In the genomic region with DNA sequence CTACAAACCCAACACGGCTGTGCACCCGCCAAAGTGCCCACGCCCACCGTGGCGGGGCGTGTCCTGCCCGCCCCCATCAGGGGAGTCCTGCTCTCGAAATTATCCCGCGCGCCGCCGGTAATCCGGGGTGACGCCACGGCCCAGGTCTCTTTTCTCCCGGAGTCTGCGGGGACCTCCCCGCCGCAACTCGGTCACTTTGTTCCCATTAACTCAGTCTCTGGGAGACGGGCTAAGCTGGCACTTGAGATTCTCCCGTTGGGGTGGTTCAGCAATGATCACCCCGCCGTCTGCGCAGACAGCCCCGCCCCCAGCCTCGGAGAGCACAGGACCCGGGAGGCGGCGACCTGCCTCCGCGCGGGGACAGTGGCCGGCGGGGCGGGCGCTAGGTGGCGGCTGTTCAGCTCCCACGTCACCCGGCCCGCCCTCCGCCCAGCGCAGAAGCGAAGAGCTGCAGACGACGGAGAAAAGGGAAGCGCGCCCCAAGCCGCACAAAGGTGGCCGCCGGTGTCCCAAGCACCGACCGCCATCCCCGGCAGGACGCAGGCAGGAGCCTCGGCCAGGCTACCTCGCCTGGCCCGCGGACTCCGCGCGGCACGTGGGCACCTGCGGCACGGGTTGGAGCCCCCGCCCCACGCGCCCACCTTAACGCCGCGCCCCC, we compare ENCODE assay signal across 8 cellular contexts. TPM values are rescaled to one million over a fixed set of nuclear protein-coding genes. Genes with fewer than 3 reads are reported as not detected.
DNase-seq lines count a peak whose midpoint lies in the region; ATAC-seq and TF ChIP-seq lines count a peak whose summit lies in the region.

No MANE protein-coding gene starts in this region.

- 0 to 1% methylated on average over 42 to 72 of the region's 72 CpGs for WGBS in endodermal cell (ENCODE audit: insufficient coverage in 1 of 2, insufficient read length in 1 of 2), 2 experiments

- no peaks in the 10 kb centered on the region for H3K36me3 Mint-ChIP-seq in endodermal cell (ENCODE audit: low read depth)

- H3K4me3 Mint-ChIP-seq in endodermal cell: peak overlapping the region; percentile 65

- H3K36me3 ChIP-seq in endodermal cell (ENCODE audit: control insufficient read depth, insufficient read depth, low read length): no peaks in the 10 kb centered on the region
- H3K36me3 ChIP-seq in mucosa of rectum (ENCODE audit: control insufficient read depth in 2 of 2, insufficient read depth in 2 of 2, low read length in 2 of 2): no peaks in the 10 kb centered on the region

- peaks cover 91% of the 10 kb centered on the region for H3K27me3 Mint-ChIP-seq in endodermal cell (ENCODE audit: insufficient read depth)

- peak; percentile 59 for ATAC-seq in HG03378 (IDR thresholded peaks at IDR 0.05; ENCODE audit: unreplicated experiment)

- H3K4me1 ChIP-seq in endodermal cell (ENCODE audit: control insufficient read depth, insufficient read depth, low read length) (no peaks in the 10 kb centered on the region), mucosa of rectum (ENCODE audit: control insufficient read depth in 2 of 2, insufficient read depth in 2 of 2, low read length in 2 of 2) (peaks cover 9 to 17% of the 10 kb centered on the region in 2 donors)

- TF ChIP-seq CTCF in C4-2B (conservative IDR thresholded peaks at IDR 0.05) (peak; percentile 41), endodermal cell (conservative IDR thresholded peaks at IDR 0.05) (peak; percentile 49)

- H3K4me3 ChIP-seq in endodermal cell (ENCODE audit: low read length) (peak overlapping the region; percentile 83), mucosa of rectum (ENCODE audit: low read length in 2 of 2) (peak overlapping the region; percentile 84 to 86)

- H3K27ac Mint-ChIP-seq in endodermal cell: no peak overlapping the region

- H3K9ac ChIP-seq in endodermal cell (ENCODE audit: extremely low read depth, low read length, poor library complexity, severe bottlenecking) (peak overlapping the region; percentile 49), mucosa of rectum (ENCODE audit: low read depth in 1 of 2, low read length in 2 of 2) (peak overlapping the region; percentile 89 to 96)

- no peaks in the 10 kb centered on the region for H3K9me3 ChIP-seq in endodermal cell (ENCODE audit: control insufficient read depth, low read length)
- H3K9me3 ChIP-seq in mucosa of rectum (ENCODE audit: control insufficient read depth in 2 of 2, low read length in 2 of 2): no peaks in the 10 kb centered on the region

- H3K27me3 ChIP-seq in endodermal cell (ENCODE audit: control insufficient read depth, insufficient read depth, low read length, poor library complexity, severe bottlenecking) (peaks cover 84% of the 10 kb centered on the region), mucosa of rectum (ENCODE audit: control insufficient read depth in 2 of 2, insufficient read depth in 2 of 2, low read length in 2 of 2) (no peaks in the 10 kb centered on the region)

- peak overlapping the region; percentile 51 for H3K27ac ChIP-seq in C4-2B
- no peak overlapping the region for H3K27ac ChIP-seq in endodermal cell (ENCODE audit: low read depth, low read length)
- peak overlapping the region; percentile 97 to 99 for H3K27ac ChIP-seq in mucosa of rectum (ENCODE audit: low read depth in 2 of 2, low read length in 2 of 2)

- peaks cover 11% of the 10 kb centered on the region for H3K4me1 Mint-ChIP-seq in endodermal cell

- H3K9me3 Mint-ChIP-seq in endodermal cell: no peaks in the 10 kb centered on the region

- DNase-seq in GM19238 (ENCODE audit: insufficient read length, low spot score): peak; percentile 80
- peak; percentile 83 for DNase-seq in NCI-H82 (lab: John Stamatoyannopoulos, UW)
- peak; percentile 79 to 88 for DNase-seq in activated CD8-positive, alpha-beta memory T cell treated with anti-CD3 and anti-CD28 coated beads for 1 hour (ENCODE audit: extremely low read depth in 1 of 2, low read depth in 1 of 2)
- peak; percentile 91 for DNase-seq in endodermal cell
- DNase-seq in stimulated activated CD8-positive, alpha-beta memory T cell treated with anti-CD3 and anti-CD28 coated beads, Interleukin-4, amount 100 ng/mL, for 48 hours: peak; percentile 90

RNA-seq across cellular contexts. Expression of gene SF3B5, which starts 31.5 kb away (rescaled TPM):
- total RNA-seq in endodermal cell: 100 to 1,000 TPM; 124 to 138 TPM
- polyA plus RNA-seq in endodermal cell (2013, experiment 1 of 2): 171 TPM
- polyA plus RNA-seq in endodermal cell (2013, experiment 2 of 2): 167 TPM

RNA-seq across cellular contexts. Expression of gene PLAGL1, which starts 55.8 kb away (rescaled TPM):
- total RNA-seq in endodermal cell: 1 to 10 TPM; 1.4 to 1.6 TPM
- polyA plus RNA-seq in endodermal cell (2013, experiment 1 of 2): 87.8 TPM
- 69.3 TPM for polyA plus RNA-seq in endodermal cell (2013, experiment 2 of 2)
